ENCODE assay signal across 14 cellular contexts in the genomic region with DNA sequence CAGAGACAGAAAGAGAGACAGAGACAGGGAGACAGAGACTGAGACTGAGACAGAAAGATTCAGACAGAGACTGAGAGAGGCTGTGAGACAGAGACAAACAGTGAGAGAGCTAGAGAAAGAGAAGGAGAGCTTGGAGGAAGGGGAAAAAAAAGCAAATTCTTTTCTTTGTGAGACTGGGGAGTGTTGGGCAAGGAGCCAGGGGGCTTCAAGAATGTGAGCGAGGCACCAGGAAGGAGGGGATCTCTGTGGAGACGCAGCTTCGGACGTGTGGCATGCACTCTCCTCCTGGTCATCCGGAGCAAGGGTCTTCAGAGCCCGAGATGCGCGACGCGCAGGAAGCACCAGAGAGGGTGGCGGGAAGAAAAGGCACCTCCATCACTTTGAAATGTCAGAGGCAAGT.
DNase-seq lines count a peak whose midpoint lies in the region; ATAC-seq and TF ChIP-seq lines count a peak whose summit lies in the region.
"Had no signal": no experiment of that assay in that cellular context is flagged by ENCODE, and none has a peak within 500 bp of the region (broad histone marks: within the 10 kb centered on the region; RNA-seq: fewer than 3 reads in every experiment).

No MANE protein-coding gene starts in this region.

- H3K4me3 Mint-ChIP-seq in GM23338: peak overlapping the region; percentile 23
- H3K4me3 Mint-ChIP-seq in naive thymus-derived CD8-positive, alpha-beta T cell: peak overlapping the region in 9 of 10 donors; percentile 1 to 83 (median 49)
- H3K4me3 Mint-ChIP-seq: T-helper 1 cell treated with Interleukin-12 subunit alpha and Interleukin-12 subunit beta and Interleukin-4 antibody, amounts not matched to agents 30 μg/mL and 1 μg/mL, for 36 hours had no signal

- H3K4me1 ChIP-seq in GM23338 (ENCODE audit: insufficient read depth): peaks cover 42% of the 10 kb centered on the region

- H3K4me3 ChIP-seq in GM23338: peak overlapping the region; percentile 46
- H3K4me3 ChIP-seq in dorsolateral prefrontal cortex: peak overlapping the region in 54 of 59 donors; percentile 1 to 59 (median 36)
- H3K4me3 ChIP-seq: thyroid gland had no signal

- H3F3A ChIP-seq in GM23338 (replicated peaks; ENCODE audit: low read depth): peaks cover 22% of the 10 kb centered on the region

- peak overlapping the region; percentile 83 for H3K27ac ChIP-seq in GM23338 (ENCODE audit: low read depth)
- peak overlapping the region in 55 of 59 donors; percentile 2 to 90 (median 78) for H3K27ac ChIP-seq in dorsolateral prefrontal cortex

- peak; percentile 17 for ATAC-seq in GM23338
- ATAC-seq in naive thymus-derived CD8-positive, alpha-beta T cell: no peak
- no peak for ATAC-seq in GM18909 (IDR thresholded peaks at IDR 0.05; ENCODE audit: poor library complexity, unreplicated experiment)

- H3K4me1 Mint-ChIP-seq in GM23338: peaks cover 37% of the 10 kb centered on the region
- peaks cover 5 to 9% (median 8%) of the 10 kb centered on the region in 4 donors for H3K4me1 Mint-ChIP-seq in naive thymus-derived CD8-positive, alpha-beta T cell

- H2AFZ ChIP-seq in GM23338: peak overlapping the region; percentile 100

- H3K27me3 Mint-ChIP-seq in GM23338 (ENCODE audit: insufficient read depth, low read depth, poor library complexity): peaks cover 15% of the 10 kb centered on the region
- H3K27me3 Mint-ChIP-seq in naive thymus-derived CD8-positive, alpha-beta T cell: peaks cover 0 to 47% (median 17%) of the 10 kb centered on the region in 5 donors

- H3K9me2 ChIP-seq in GM23338 (ENCODE audit: insufficient read depth): 0 out of 2 replicates have a peak, but pooled peaks cover 19% of the 10 kb centered on the region

- H3K27me3 ChIP-seq in GM23338 (ENCODE audit: insufficient read depth): no peaks in the 10 kb centered on the region
- peaks cover 0 to 16% (median 0%) of the 10 kb centered on the region in 45 donors for H3K27me3 ChIP-seq in dorsolateral prefrontal cortex
- H3K27me3 ChIP-seq: thyroid gland had no signal

- POLR2A ChIA-PET in naive thymus-derived CD8-positive, alpha-beta T cell (lab: Charles Lee): no interaction called here

- intact Hi-C loops in dorsolateral prefrontal cortex (cut with DNase I): loop anchor here (1.0 to 2.0 kb wide), 2 partner anchors 29 to 71 kb away; no protein-coding TSS in a partner anchor

- H3K36me3 ChIP-seq in GM23338 (ENCODE audit: insufficient read depth): no peaks in the 10 kb centered on the region
- H3K36me3 ChIP-seq: thyroid gland had no signal

- no peak for TF ChIP-seq CTCF in GM23338 (conservative IDR thresholded peaks at IDR 0.05; ENCODE audit: low read depth in 2 of 2)
- no peak for TF ChIP-seq CTCF in dorsolateral prefrontal cortex (IDR thresholded peaks at IDR 0.05 in 54 of 56, conservative IDR thresholded peaks at IDR 0.05 in 2 of 56; ENCODE audit: low read depth in 1 of 56, partially characterized antibody in 56 of 56)

- no peaks in the 10 kb centered on the region for H3K36me3 Mint-ChIP-seq in GM23338 (ENCODE audit: low read depth)
- peaks cover 0 to 5% (median 4%) of the 10 kb centered on the region in 3 donors for H3K36me3 Mint-ChIP-seq in naive thymus-derived CD8-positive, alpha-beta T cell

- no peaks in the 10 kb centered on the region for H3K79me2 ChIP-seq in GM23338 (replicated peaks; ENCODE audit: insufficient read depth)

- H3K9me3 Mint-ChIP-seq in GM23338: no peaks in the 10 kb centered on the region
- peaks cover 0 to 4% (median 0%) of the 10 kb centered on the region in 9 donors for H3K9me3 Mint-ChIP-seq in naive thymus-derived CD8-positive, alpha-beta T cell
- H3K9me3 Mint-ChIP-seq: T-helper 1 cell treated with Interleukin-12 subunit alpha and Interleukin-12 subunit beta and Interleukin-4 antibody, amounts not matched to agents 30 μg/mL and 1 μg/mL, for 36 hours had no signal

- H3K27ac Mint-ChIP-seq in GM23338: peak overlapping the region; percentile 63
- H3K27ac Mint-ChIP-seq in naive thymus-derived CD8-positive, alpha-beta T cell: no peak overlapping the region
- H3K27ac Mint-ChIP-seq: T-helper 1 cell treated with Interleukin-12 subunit alpha and Interleukin-12 subunit beta and Interleukin-4 antibody, amounts not matched to agents 30 μg/mL and 1 μg/mL, for 36 hours had no signal

- no peaks in the 10 kb centered on the region for H4K20me1 ChIP-seq in GM23338 (replicated peaks; ENCODE audit: insufficient read depth)

- H3K4me2 ChIP-seq in GM23338: peak overlapping the region; percentile 78

- DNase-seq in Ammon's horn (ENCODE audit: low spot score) (peak; percentile 24), GM23338 (ENCODE audit: low spot score) (peak; percentile 33), dorsolateral prefrontal cortex (peak in 1 of 10 donors; percentile 46), mesenteric fat pad (ENCODE audit: low spot score) (no peak)
- DNase-seq in naive thymus-derived CD8-positive, alpha-beta T cell: no peak
- no peak for DNase-seq in activated CD4-positive, alpha-beta T cell treated with anti-CD3 and anti-CD28 coated beads, Interleukin-2, amount 50 U/mL, for 4 hours
- DNase-seq in stimulated activated CD4-positive, alpha-beta T cell treated with anti-CD3 and anti-CD28 coated beads, Interleukin-4, amount 100 ng/mL, for 4 hours: no peak
- DNase-seq: activated CD4-positive, alpha-beta T cell treated with anti-CD3 and anti-CD28 coated beads for 4 hours; GOT3; NCI-H1930; NCI-H82 had no signal

TF ChIP-seq in GM23338, 12 proteins besides CTCF, POLR2A, EP300 and RAD21 (continues in another document):
- TF ChIP-seq ZNF331 (CRISPR knock-in tag; IDR thresholded peaks at IDR 0.05; ENCODE audit: low read depth): no peak
- TF ChIP-seq, protein P1, sequence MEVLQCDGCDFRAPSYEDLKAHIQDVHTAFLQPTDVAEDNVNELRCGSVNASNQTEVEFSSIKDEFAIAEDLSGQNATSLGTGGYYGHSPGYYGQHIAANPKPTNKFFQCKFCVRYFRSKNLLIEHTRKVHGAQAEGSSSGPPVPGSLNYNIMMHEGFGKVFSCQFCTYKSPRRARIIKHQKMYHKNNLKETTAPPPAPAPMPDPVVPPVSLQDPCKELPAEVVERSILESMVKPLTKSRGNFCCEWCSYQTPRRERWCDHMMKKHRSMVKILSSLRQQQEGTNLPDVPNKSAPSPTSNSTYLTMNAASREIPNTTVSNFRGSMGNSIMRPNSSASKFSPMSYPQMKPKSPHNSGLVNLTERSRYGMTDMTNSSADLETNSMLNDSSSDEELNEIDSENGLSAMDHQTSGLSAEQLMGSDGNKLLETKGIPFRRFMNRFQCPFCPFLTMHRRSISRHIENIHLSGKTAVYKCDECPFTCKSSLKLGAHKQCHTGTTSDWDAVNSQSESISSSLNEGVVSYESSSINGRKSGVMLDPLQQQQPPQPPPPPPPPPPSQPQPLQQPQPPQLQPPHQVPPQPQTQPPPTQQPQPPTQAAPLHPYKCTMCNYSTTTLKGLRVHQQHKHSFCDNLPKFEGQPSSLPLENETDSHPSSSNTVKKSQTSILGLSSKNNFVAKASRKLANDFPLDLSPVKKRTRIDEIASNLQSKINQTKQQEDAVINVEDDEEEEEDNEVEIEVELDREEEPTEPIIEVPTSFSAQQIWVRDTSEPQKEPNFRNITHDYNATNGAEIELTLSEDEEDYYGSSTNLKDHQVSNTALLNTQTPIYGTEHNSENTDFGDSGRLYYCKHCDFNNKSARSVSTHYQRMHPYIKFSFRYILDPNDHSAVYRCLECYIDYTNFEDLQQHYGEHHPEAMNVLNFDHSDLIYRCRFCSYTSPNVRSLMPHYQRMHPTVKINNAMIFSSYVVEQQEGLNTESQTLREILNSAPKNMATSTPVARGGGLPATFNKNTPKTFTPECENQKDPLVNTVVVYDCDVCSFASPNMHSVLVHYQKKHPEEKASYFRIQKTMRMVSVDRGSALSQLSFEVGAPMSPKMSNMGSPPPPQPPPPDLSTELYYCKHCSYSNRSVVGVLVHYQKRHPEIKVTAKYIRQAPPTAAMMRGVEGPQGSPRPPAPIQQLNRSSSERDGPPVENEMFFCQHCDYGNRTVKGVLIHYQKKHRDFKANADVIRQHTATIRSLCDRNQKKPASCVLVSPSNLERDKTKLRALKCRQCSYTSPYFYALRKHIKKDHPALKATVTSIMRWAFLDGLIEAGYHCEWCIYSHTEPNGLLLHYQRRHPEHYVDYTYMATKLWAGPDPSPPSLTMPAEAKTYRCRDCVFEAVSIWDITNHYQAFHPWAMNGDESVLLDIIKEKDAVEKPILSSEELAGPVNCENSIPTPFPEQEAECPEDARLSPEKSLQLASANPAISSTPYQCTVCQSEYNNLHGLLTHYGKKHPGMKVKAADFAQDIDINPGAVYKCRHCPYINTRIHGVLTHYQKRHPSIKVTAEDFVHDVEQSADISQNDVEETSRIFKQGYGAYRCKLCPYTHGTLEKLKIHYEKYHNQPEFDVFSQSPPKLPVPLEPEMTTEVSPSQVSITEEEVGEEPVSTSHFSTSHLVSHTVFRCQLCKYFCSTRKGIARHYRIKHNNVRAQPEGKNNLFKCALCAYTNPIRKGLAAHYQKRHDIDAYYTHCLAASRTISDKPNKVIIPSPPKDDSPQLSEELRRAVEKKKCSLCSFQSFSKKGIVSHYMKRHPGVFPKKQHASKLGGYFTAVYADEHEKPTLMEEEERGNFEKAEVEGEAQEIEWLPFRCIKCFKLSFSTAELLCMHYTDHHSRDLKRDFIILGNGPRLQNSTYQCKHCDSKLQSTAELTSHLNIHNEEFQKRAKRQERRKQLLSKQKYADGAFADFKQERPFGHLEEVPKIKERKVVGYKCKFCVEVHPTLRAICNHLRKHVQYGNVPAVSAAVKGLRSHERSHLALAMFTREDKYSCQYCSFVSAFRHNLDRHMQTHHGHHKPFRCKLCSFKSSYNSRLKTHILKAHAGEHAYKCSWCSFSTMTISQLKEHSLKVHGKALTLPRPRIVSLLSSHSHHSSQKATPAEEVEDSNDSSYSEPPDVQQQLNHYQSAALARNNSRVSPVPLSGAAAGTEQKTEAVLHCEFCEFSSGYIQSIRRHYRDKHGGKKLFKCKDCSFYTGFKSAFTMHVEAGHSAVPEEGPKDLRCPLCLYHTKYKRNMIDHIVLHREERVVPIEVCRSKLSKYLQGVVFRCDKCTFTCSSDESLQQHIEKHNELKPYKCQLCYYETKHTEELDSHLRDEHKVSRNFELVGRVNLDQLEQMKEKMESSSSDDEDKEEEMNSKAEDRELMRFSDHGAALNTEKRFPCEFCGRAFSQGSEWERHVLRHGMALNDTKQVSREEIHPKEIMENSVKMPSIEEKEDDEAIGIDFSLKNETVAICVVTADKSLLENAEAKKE (CRISPR knock-in tag; IDR thresholded peaks at IDR 0.05): no peak
- TF ChIP-seq CREB1 (CRISPR knock-in tag; IDR thresholded peaks at IDR 0.05; ENCODE audit: low read depth): no peak
- no peak for TF ChIP-seq EZH2phosphoT487 (IDR thresholded peaks at IDR 0.05; ENCODE audit: unreplicated experiment)
- no peak for TF ChIP-seq ZNF114 (CRISPR knock-in tag; IDR thresholded peaks at IDR 0.05)
- no peak for TF ChIP-seq JUNB (IDR thresholded peaks at IDR 0.05; ENCODE audit: unreplicated experiment)

Comparison
In these comparisons a context has a peak if more than half of its experiments do, and no peak if none do; other contexts are left out.
1. DNase-seq: peak in Ammon's horn (single experiment) and GM23338 (single experiment); none in naive thymus-derived CD8-positive, alpha-beta T cell (0 of 10), mesenteric fat pad (single experiment), activated CD4-positive, alpha-beta T cell treated with anti-CD3 and anti-CD28 coated beads, Interleukin-2, amount 50 U/mL, for 4 hours (0 of 2) and stimulated activated CD4-positive, alpha-beta T cell treated with anti-CD3 and anti-CD28 coated beads, Interleukin-4, amount 100 ng/mL, for 4 hours (0 of 2).